15 cellular contexts compared by ENCODE assay signal in genomic region chr6:133394630-133395029, GRCh38.
DNase-seq lines count a peak whose midpoint lies in the region; ATAC-seq and TF ChIP-seq lines count a peak whose summit lies in the region.
"Had no signal": no experiment of that assay in that cellular context is flagged by ENCODE, and none has a peak within 500 bp of the region (broad histone marks: within the 10 kb centered on the region; RNA-seq: fewer than 3 reads in every experiment).

No MANE protein-coding gene starts in this region.

- H3K4me3 ChIP-seq in IMR-90 (ENCODE audit: insufficient read depth, low read depth, low read length) (no peak overlapping the region), right cardiac atrium (ENCODE audit: low read length) (no peak overlapping the region), gastrocnemius medialis (no peak overlapping the region)
- H3K4me3 ChIP-seq: GM12878, GM23338 had no signal

- no peak overlapping the region for H4K5ac ChIP-seq in IMR-90 (ENCODE audit: low read depth, low read length)

- H2AFZ ChIP-seq in IMR-90 (replicated peaks; ENCODE audit: low read length, poor library complexity) = no peak overlapping the region
- H2AFZ ChIP-seq: GM23338 had no signal

- no peak overlapping the region for H2BK120ac ChIP-seq in IMR-90 (ENCODE audit: low read depth, low read length)

- no peak overlapping the region for H2AK9ac ChIP-seq in IMR-90 (replicated peaks; ENCODE audit: low read depth, low read length, poor library complexity)

- H3K9me3 Mint-ChIP-seq in CD4-positive, alpha-beta T cell = no peaks in the 10 kb centered on the region
- H3K9me3 Mint-ChIP-seq: GM23338 had no signal

- POLR2A ChIA-PET in IMR-90 (lab: Charles Lee; ENCODE audit: unreplicated experiment) = no interaction called here
- POLR2A ChIA-PET in CD4-positive, alpha-beta T cell (lab: Charles Lee) = no interaction called here

- H3K4me1 ChIP-seq in IMR-90 (ENCODE audit: control insufficient read depth, insufficient read depth, low read length) (peaks cover 2% of the 10 kb centered on the region; the same call in 1 of the 2 replicates), right cardiac atrium (ENCODE audit: control insufficient read depth, insufficient read depth, low read length) (peaks cover 1% of the 10 kb centered on the region), gastrocnemius medialis (peaks cover 47 to 48% of the 10 kb centered on the region in 2 donors)

- H3K56ac ChIP-seq in IMR-90 (ENCODE audit: extremely low read depth, insufficient read depth, low read length) = no peak overlapping the region

- ATAC-seq in IMR-90 (ENCODE audit: low read depth) (0 out of 2 replicates have a peak, but pooled peaks have one; percentile 57), right cardiac atrium (peak; percentile 45 to 57), gastrocnemius medialis (peak; percentile 76 to 91), HG03571 (IDR thresholded peaks at IDR 0.05; ENCODE audit: unreplicated experiment) (no peak)
- ATAC-seq in CD4-positive, alpha-beta T cell (ENCODE audit: poor library complexity) = no peak
- ATAC-seq: GM12878, GM23338, HepG2 had no signal

- H3K18ac ChIP-seq in IMR-90 (ENCODE audit: low read depth, low read length) = no peak overlapping the region

- DNase-seq in IMR-90 (no peak), SK-MEL-5 (ENCODE audit: low read depth, low spot score) (peak; percentile 59), right cardiac atrium (no peak), gastrocnemius medialis (no peak), activated gamma-delta T cell treated with Interleukin-2 at 50 U/mL for 16 hours (no peak)
- DNase-seq in CD4-positive, alpha-beta T cell = no peak
- DNase-seq: C1 segment of cervical spinal cord; CD4-positive, alpha-beta memory T cell; DMS79; H7 had no signal

- in situ Hi-C loops in IMR-90 (cut with MboI; ENCODE audit: low sequenced_read_pairs) = no loop called here
- in situ Hi-C loops in SK-MEL-5 (cut with HindIII; ENCODE audit: low pct_unique_long_range_greater_than_20kb, low sequenced_read_pairs) = no loop called here
- in situ Hi-C loops in gastrocnemius medialis (cut with MboI; ENCODE audit: low sequenced_read_pairs in 4 of 4) = no loop called here

- H3K27ac ChIP-seq in IMR-90 (ENCODE audit: insufficient read depth, low read length) = no peak overlapping the region
- no peak overlapping the region for H3K27ac ChIP-seq in right cardiac atrium (ENCODE audit: low read length)
- H3K27ac ChIP-seq in gastrocnemius medialis = peak overlapping the region; percentile 53 to 68 (median 64)
- no peak overlapping the region for H3K27ac ChIP-seq in CD4-positive, alpha-beta T cell (ENCODE audit: low read depth, low read length)

- no peak overlapping the region for H3K4ac ChIP-seq in IMR-90 (ENCODE audit: low read depth, low read length)

- TF ChIP-seq RAD21 in IMR-90 (IDR thresholded peaks at IDR 0.05; ENCODE audit: low read length) = no peak

- no CpG with 5 or more reads among the region's 2 CpGs for WGBS in IMR-90 (ENCODE audit: extremely low coverage in 2 of 2, insufficient read length in 1 of 2), 2 experiments
- 67% methylated on average over 2 of the region's 2 CpGs for WGBS in right cardiac atrium

- no peaks in the 10 kb centered on the region for H3K4me1 Mint-ChIP-seq in CD4-positive, alpha-beta T cell (ENCODE audit: low read depth)
- H3K4me1 Mint-ChIP-seq: B cell; CD4-positive, alpha-beta memory T cell had no signal

- H2AK5ac ChIP-seq in IMR-90 (ENCODE audit: low read depth, low read length) = no peak overlapping the region

- no peaks in the 10 kb centered on the region; the same call in 1 of the 2 replicates for H3K36me3 ChIP-seq in IMR-90 (ENCODE audit: control insufficient read depth, insufficient read depth, low read length)
- no peaks in the 10 kb centered on the region for H3K36me3 ChIP-seq in gastrocnemius medialis

- H3K27me3 ChIP-seq in IMR-90 (ENCODE audit: control insufficient read depth, insufficient read depth, low read length) (no peaks in the 10 kb centered on the region), right cardiac atrium (ENCODE audit: control insufficient read depth, insufficient read depth) (no peaks in the 10 kb centered on the region), gastrocnemius medialis (no peaks in the 10 kb centered on the region)
- no peaks in the 10 kb centered on the region for H3K27me3 ChIP-seq in CD4-positive, alpha-beta T cell (ENCODE audit: control insufficient read depth, insufficient read depth, low read length)

- H2BK20ac ChIP-seq in IMR-90 (ENCODE audit: low read depth, low read length) = no peak overlapping the region

- no peak overlapping the region for H3K4me3 Mint-ChIP-seq in CD4-positive, alpha-beta T cell
- H3K4me3 Mint-ChIP-seq: B cell; CD4-positive, alpha-beta memory T cell; GM23338 had no signal

- TF ChIP-seq CTCF in IMR-90 (conservative IDR thresholded peaks at IDR 0.05; ENCODE audit: low read depth, low read length) = no peak
- no peak for TF ChIP-seq CTCF in gastrocnemius medialis (IDR thresholded peaks at IDR 0.05 in 4 of 5, conservative IDR thresholded peaks at IDR 0.05 in 1 of 5)
- TF ChIP-seq CTCF in CD4-positive, alpha-beta T cell (IDR thresholded peaks at IDR 0.05) = no peak

- H3K36me3 Mint-ChIP-seq in CD4-positive, alpha-beta T cell (ENCODE audit: low read depth) = no peaks in the 10 kb centered on the region
- H3K36me3 Mint-ChIP-seq: CD4-positive, alpha-beta memory T cell had no signal

- no peak overlapping the region for H3K23ac ChIP-seq in IMR-90 (ENCODE audit: low read depth, low read length)

- no TSS peak for BruUV-seq in IMR-90 (replicated peaks; lab: Mats Ljungman, UMichigan)

- dilution Hi-C loops in IMR-90 (cut with HindIII; ENCODE audit: low sequenced_read_pairs, unreplicated experiment) = no loop called here

- H3K9me1 ChIP-seq in IMR-90 (ENCODE audit: insufficient read depth, low read length) = no peaks in the 10 kb centered on the region

- H3K14ac ChIP-seq in IMR-90 (replicated peaks; ENCODE audit: low read depth, low read length) = no peak overlapping the region

- no peak overlapping the region for H4K8ac ChIP-seq in IMR-90 (ENCODE audit: low read depth in 2 of 2, low read length in 2 of 2)

- TF ChIP-seq POLR2A in IMR-90 (IDR thresholded peaks at IDR 0.05; ENCODE audit: low read depth, low read length) = no peak
- no peak for TF ChIP-seq POLR2A in gastrocnemius medialis (IDR thresholded peaks at IDR 0.05)

- H3K9me3 ChIP-seq in IMR-90 (ENCODE audit: control insufficient read depth, insufficient read depth, low read length) (no peaks in the 10 kb centered on the region), right cardiac atrium (ENCODE audit: control insufficient read depth, low read length) (no peaks in the 10 kb centered on the region), gastrocnemius medialis (no peaks in the 10 kb centered on the region)
- no peaks in the 10 kb centered on the region for H3K9me3 ChIP-seq in CD4-positive, alpha-beta T cell (ENCODE audit: control insufficient read depth, low read length)

- H2BK15ac ChIP-seq in IMR-90 (ENCODE audit: low read depth, low read length) = no peak overlapping the region

- no peak overlapping the region for H3K27ac Mint-ChIP-seq in CD4-positive, alpha-beta T cell
- H3K27ac Mint-ChIP-seq: B cell; CD4-positive, alpha-beta memory T cell; GM23338 had no signal

- H3K9ac ChIP-seq in IMR-90 (ENCODE audit: low read depth, low read length) = no peak overlapping the region

- no peak overlapping the region for H3K4me2 ChIP-seq in IMR-90 (ENCODE audit: low read depth, low read length)
- H3K4me2 ChIP-seq: GM23338 had no signal

- CTCF ChIA-PET in IMR-90 (lab: Yijun Ruan, JAX) = no interaction called here
- CTCF ChIA-PET in CD4-positive, alpha-beta T cell (lab: Charles Lee) = no interaction called here

- H4K20me1 ChIP-seq in IMR-90 (ENCODE audit: insufficient read depth, low read length) = no peaks in the 10 kb centered on the region; the same call in 1 of the 2 replicates

- H4K91ac ChIP-seq in IMR-90 (ENCODE audit: insufficient read depth, low read depth, low read length) = no peak overlapping the region

- no peak overlapping the region for H2BK5ac ChIP-seq in IMR-90 (ENCODE audit: low read depth, low read length, poor library complexity, severe bottlenecking)

- peaks cover 5% of the 10 kb centered on the region for H3K27me3 Mint-ChIP-seq in CD4-positive, alpha-beta T cell

- peaks cover 0 to 4% of the 10 kb centered on the region in 2 experiments; a peak in 2 of 4 replicates for H3K79me1 ChIP-seq in IMR-90 (ENCODE audit: low read depth in 1 of 2, low read length in 2 of 2)

- intact Hi-C loops in IMR-90 (cut with micrococcal nuclease) = no loop called here
- intact Hi-C loops in right cardiac atrium (cut with DNase I) = no loop called here
- intact Hi-C loops in gastrocnemius medialis (cut with DNase I; ENCODE audit: low total_unique reads) = no loop called here
- intact Hi-C loops in CD4-positive, alpha-beta T cell (cut with DNase I, micrococcal nuclease) = no loop called here

TF ChIP-seq in IMR-90, 13 proteins besides CTCF, POLR2A, EP300 and RAD21 (continues in another document):
- TF ChIP-seq RFX5 (IDR thresholded peaks at IDR 0.05; ENCODE audit: low read depth, low read length) (no peak), RCOR1 (IDR thresholded peaks at IDR 0.05; ENCODE audit: insufficient replicate concordance, low read length) (no peak), FOS (IDR thresholded peaks at IDR 0.05; ENCODE audit: low read depth, low read length) (no peak), CEBPB (IDR thresholded peaks at IDR 0.05; ENCODE audit: low read depth, low read length) (no peak), MAZ (IDR thresholded peaks at IDR 0.05; ENCODE audit: borderline replicate concordance, low read depth, low read length) (no peak), SMC3 (IDR thresholded peaks at IDR 0.05; ENCODE audit: low read depth, low read length) (no peak), BHLHE40 (IDR thresholded peaks at IDR 0.05; ENCODE audit: low read depth, low read length) (no peak), MAFK (IDR thresholded peaks at IDR 0.05; ENCODE audit: low read depth, low read length) (no peak)
- TF ChIP-seq, protein P1, sequence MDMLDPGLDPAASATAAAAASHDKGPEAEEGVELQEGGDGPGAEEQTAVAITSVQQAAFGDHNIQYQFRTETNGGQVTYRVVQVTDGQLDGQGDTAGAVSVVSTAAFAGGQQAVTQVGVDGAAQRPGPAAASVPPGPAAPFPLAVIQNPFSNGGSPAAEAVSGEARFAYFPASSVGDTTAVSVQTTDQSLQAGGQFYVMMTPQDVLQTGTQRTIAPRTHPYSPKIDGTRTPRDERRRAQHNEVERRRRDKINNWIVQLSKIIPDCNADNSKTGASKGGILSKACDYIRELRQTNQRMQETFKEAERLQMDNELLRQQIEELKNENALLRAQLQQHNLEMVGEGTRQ (IDR thresholded peaks at IDR 0.05; ENCODE audit: low read depth, low read length) = no peak

Comparison
In these comparisons a context has a peak if more than half of its experiments do, and no peak if none do; other contexts are left out.
1. ATAC-seq: peak in IMR-90 (single experiment), right cardiac atrium (2 of 2) and gastrocnemius medialis (2 of 2); none in HG03571 (single experiment) and CD4-positive, alpha-beta T cell (single experiment).
2. H3K27ac ChIP-seq: peak in gastrocnemius medialis (4 of 4); none in IMR-90 (single experiment), right cardiac atrium (single experiment) and CD4-positive, alpha-beta T cell (single experiment).